In genomic region chr2:239750929-239751718, GRCh38 we compare ENCODE assay signal across 9 cellular contexts.
"Had no signal": no experiment of that assay in that cellular context is flagged by ENCODE, and none has a peak within 500 bp of the region (broad histone marks: within the 10 kb centered on the region; RNA-seq: fewer than 3 reads in every experiment).

No MANE protein-coding gene starts in this region.

- H3K36me3 Mint-ChIP-seq: neural progenitor cell had no signal

- H3K4me2 ChIP-seq: neural progenitor cell had no signal

- H3K27ac ChIP-seq: colonic mucosa, gastrocnemius medialis, heart right ventricle, neural progenitor cell, parathyroid adenoma, transverse colon had no signal

- H3K9me3 Mint-ChIP-seq: neural progenitor cell had no signal

- H3K4me3 ChIP-seq: colonic mucosa, gastrocnemius medialis, heart right ventricle, neural progenitor cell, transverse colon had no signal

- H3K36me3 ChIP-seq: colonic mucosa, gastrocnemius medialis, heart right ventricle, neural progenitor cell, transverse colon had no signal

- H3K4me3 Mint-ChIP-seq: neural progenitor cell had no signal

- H2AFZ ChIP-seq: neural progenitor cell, parathyroid adenoma had no signal

- H3K79me2 ChIP-seq: parathyroid adenoma had no signal

- H3K4me1 ChIP-seq: colonic mucosa, gastrocnemius medialis, parathyroid adenoma had no signal

- H3K9ac ChIP-seq: neural progenitor cell, parathyroid adenoma had no signal

- H3K27me3 ChIP-seq: colonic mucosa, neural progenitor cell, transverse colon had no signal

- DNase-seq: caudate nucleus; effector CD8-positive, alpha-beta T cell; gastrocnemius medialis; transverse colon had no signal

- ATAC-seq: gastrocnemius medialis had no signal

- H3K27ac Mint-ChIP-seq: activated T-cell treated with anti-CD3 and anti-CD28 coated beads, Interleukin-2, amount 50 U/mL, for 72 hours had no signal

- H3K9me3 ChIP-seq: colonic mucosa, gastrocnemius medialis, heart right ventricle, transverse colon had no signal
